ENCODE assay signal across 10 cellular contexts in the genomic region with DNA sequence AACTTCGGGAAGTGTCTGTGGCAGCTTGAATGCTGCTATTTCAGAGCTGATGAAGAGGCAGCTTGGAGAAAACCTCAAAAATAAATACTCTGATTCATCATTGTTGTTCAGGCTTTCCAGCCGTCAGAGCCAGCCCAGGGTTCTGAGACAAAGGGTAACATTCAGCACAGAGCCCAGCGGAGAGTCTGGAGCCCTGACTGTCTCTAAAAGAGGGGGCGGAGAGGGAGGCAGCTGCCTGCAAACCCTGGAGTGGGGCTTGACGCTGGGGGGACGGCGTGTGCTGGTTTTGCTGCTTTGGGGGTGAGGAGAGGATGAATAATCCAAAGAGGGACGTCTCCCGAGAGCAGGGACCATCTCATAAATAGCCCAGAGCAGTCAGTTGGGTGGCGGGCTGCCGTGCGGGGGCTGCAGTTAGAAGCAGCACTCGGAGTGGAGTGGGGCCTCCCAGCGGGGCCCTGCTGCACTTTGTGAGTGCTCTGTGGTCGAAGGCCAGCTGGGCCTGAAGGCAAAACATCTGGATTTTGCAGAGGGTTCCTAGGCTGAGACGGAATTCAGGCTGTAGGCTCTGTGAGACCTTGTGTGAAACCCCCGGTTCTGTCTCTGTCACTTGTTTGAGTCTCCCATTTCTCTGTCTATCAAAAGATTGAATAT.
DNase-seq lines count a peak whose midpoint lies in the region; ATAC-seq and TF ChIP-seq lines count a peak whose summit lies in the region.
"Had no signal": no experiment of that assay in that cellular context is flagged by ENCODE, and none has a peak within 500 bp of the region (broad histone marks: within the 10 kb centered on the region; RNA-seq: fewer than 3 reads in every experiment).

No MANE protein-coding gene starts in this region.

- peaks cover 26% of the 10 kb centered on the region for H3K4me1 ChIP-seq in testis

- H3K27ac ChIP-seq in testis, result peak overlapping the region; percentile 39 to 72
- H3K27ac ChIP-seq: 22Rv1 had no signal

- DNase-seq in NCI-H2107 (lab: John Stamatoyannopoulos, UW) (peak; percentile 31), NCI-H2107 treated with DMSO at 0.1 percent for 48 hours (lab: John Stamatoyannopoulos, UW; ENCODE audit: unreplicated experiment) (no peak), cerebellum (ENCODE audit: low spot score) (peak; percentile 27), kidney glomerular epithelial cell (lab: John Stamatoyannopoulos, UW) (peak; percentile 50), testis (peak; percentile 45), HUDEP-2 (lab: John Stamatoyannopoulos, UW; ENCODE audit: unreplicated experiment in 76 of 76) (no peak)
- DNase-seq in T-helper 2 cell treated with Interferon-gamma antibody and Interleukin-4, amounts not matched to agents 5 μg/mL and 100 μg/mL, for 36 hours (ENCODE audit: low spot score), result no peak

- peaks cover 4% of the 10 kb centered on the region for H3K36me3 Mint-ChIP-seq in T-helper 2 cell treated with Interferon-gamma antibody and Interleukin-4, amounts not matched to agents 5 μg/mL and 100 μg/mL, for 36 hours (ENCODE audit: low read depth)

- H3K9me3 Mint-ChIP-seq in T-helper 2 cell treated with Interferon-gamma antibody and Interleukin-4, amounts not matched to agents 5 μg/mL and 100 μg/mL, for 36 hours, result no peaks in the 10 kb centered on the region
- H3K9me3 Mint-ChIP-seq: central memory CD8-positive, alpha-beta T cell had no signal

- no peak overlapping the region for H3K27ac Mint-ChIP-seq in T-helper 2 cell treated with Interferon-gamma antibody and Interleukin-4, amounts not matched to agents 5 μg/mL and 100 μg/mL, for 36 hours

- H3K4me3 Mint-ChIP-seq in T-helper 2 cell treated with Interferon-gamma antibody and Interleukin-4, amounts not matched to agents 5 μg/mL and 100 μg/mL, for 36 hours, result no peak overlapping the region
- H3K4me3 Mint-ChIP-seq: central memory CD8-positive, alpha-beta T cell had no signal

- H3K36me3 ChIP-seq in testis (ENCODE audit: low read depth, missing control alignments), result no peaks in the 10 kb centered on the region

- no peak for TF ChIP-seq POLR2A in testis (IDR thresholded peaks at IDR 0.05)

- TF ChIP-seq CTCF in testis (IDR thresholded peaks at IDR 0.05), result no peak

- no peak for ATAC-seq in GM21526 (IDR thresholded peaks at IDR 0.05; ENCODE audit: low FRiP score, unreplicated experiment)

- no peak overlapping the region for H3K4me3 ChIP-seq in testis

- no peaks in the 10 kb centered on the region for H3K27me3 Mint-ChIP-seq in T-helper 2 cell treated with Interferon-gamma antibody and Interleukin-4, amounts not matched to agents 5 μg/mL and 100 μg/mL, for 36 hours (ENCODE audit: low read depth)
- H3K27me3 Mint-ChIP-seq: central memory CD8-positive, alpha-beta T cell had no signal

- 47 to 48% methylated on average over 17 of the region's 17 CpGs for WGBS in testis, 2 donors

- intact Hi-C loops in testis (cut with DNase I; ENCODE audit: low total_unique reads), result no loop called here

- H3K9me3 ChIP-seq in testis, result no peaks in the 10 kb centered on the region

- H3K4me1 Mint-ChIP-seq in T-helper 2 cell treated with Interferon-gamma antibody and Interleukin-4, amounts not matched to agents 5 μg/mL and 100 μg/mL, for 36 hours (ENCODE audit: low read depth), result peaks cover 51% of the 10 kb centered on the region

- no peaks in the 10 kb centered on the region for H3K27me3 ChIP-seq in testis

Comparison
In these comparisons a context has a peak if more than half of its experiments do, and no peak if none do; other contexts are left out.
1. DNase-seq: peak in NCI-H2107 (single experiment), cerebellum (single experiment), kidney glomerular epithelial cell (single experiment) and testis (single experiment); none in NCI-H2107 treated with DMSO at 0.1 percent for 48 hours (single experiment), T-helper 2 cell treated with Interferon-gamma antibody and Interleukin-4, amounts not matched to agents 5 μg/mL and 100 μg/mL, for 36 hours (single experiment) and HUDEP-2 (0 of 76).